In genomic region chr7:21338728-21339164, GRCh38 we compare ENCODE assay signal across 9 cellular contexts.
A peak's percentile ranks its signal among the peaks of the same experiment; 100 is the strongest.
DNase-seq lines count a peak whose midpoint lies in the region; ATAC-seq, FAIRE-seq and TF ChIP-seq lines count a peak whose summit lies in the region.
"Had no signal": no experiment of that assay in that cellular context is flagged by ENCODE, and none has a peak within 500 bp of the region (broad histone marks: within the 10 kb centered on the region; RNA-seq: fewer than 3 reads in every experiment).

No MANE protein-coding gene starts in this region.

- BruUV-seq in K562 (replicated peaks; lab: Mats Ljungman, UMichigan), result no TSS peak

- H3K27ac ChIP-seq in K562 (ENCODE audit: extremely low read depth, low read depth, low read length), result no peak overlapping the region
- H3K27ac ChIP-seq in gastroesophageal sphincter, result no peak overlapping the region
- H3K27ac ChIP-seq: right atrium auricular region had no signal

- no peaks in the 10 kb centered on the region for H3K9me1 ChIP-seq in K562 (ENCODE audit: control insufficient read depth, insufficient read depth, low read length)

- TF ChIP-seq EP300 in K562 (IDR thresholded peaks at IDR 0.05; ENCODE audit: low read length), result no peak
- TF ChIP-seq EP300 in gastroesophageal sphincter (IDR thresholded peaks at IDR 0.05), result no peak

- peak; percentile 64 for ATAC-seq in GM19351 (IDR thresholded peaks at IDR 0.05; ENCODE audit: unreplicated experiment)
- no peak for ATAC-seq in K562
- no peak for ATAC-seq in GM19328 (IDR thresholded peaks at IDR 0.05; ENCODE audit: unreplicated experiment)
- ATAC-seq in gastroesophageal sphincter, result no peak

- H3K9ac ChIP-seq in K562 (ENCODE audit: insufficient read depth in 1 of 2, low read depth in 2 of 2, low read length in 2 of 2), result no peak overlapping the region

- DNase-seq in activated CD4-positive, alpha-beta T cell treated with anti-CD3 and anti-CD28 coated beads for 48 hours, result peak; percentile 71
- no peak for DNase-seq in K562 (ENCODE audit: extremely low read depth in 1 of 4, low spot score in 3 of 4)
- DNase-seq in stimulated activated CD4-positive, alpha-beta T cell treated with anti-CD3 and anti-CD28 coated beads, TNF-alpha, amount 100 ng/mL, for 48 hours (ENCODE audit: low read depth in 3 of 3), result peak; percentile 37 to 54 (median 40)
- no peak for DNase-seq in NCI-H1092 (lab: John Stamatoyannopoulos, UW)
- DNase-seq in NCI-H345 treated with DMSO at 0.1 percent for 48 hours (lab: John Stamatoyannopoulos, UW; ENCODE audit: unreplicated experiment), result no peak

- no peak overlapping the region for H3K4me2 ChIP-seq in K562 (ENCODE audit: insufficient read depth, low read length)

- in situ Hi-C loops in K562 (cut with MboI), result no loop called here

- no peaks in the 10 kb centered on the region for H3K79me2 ChIP-seq in K562 (ENCODE audit: control insufficient read depth, insufficient read depth, low read length)

- H3K27me3 ChIP-seq in K562 (ENCODE audit: control insufficient read depth in 2 of 2, insufficient read depth in 2 of 2, low read length in 2 of 2) (no peaks in the 10 kb centered on the region; a peak in 1 of 5 replicates), gastroesophageal sphincter (no peaks in the 10 kb centered on the region)
- H3K27me3 ChIP-seq: right atrium auricular region had no signal

- H3K36me3 ChIP-seq in K562 (ENCODE audit: control insufficient read depth, insufficient read depth, low read length), result no peaks in the 10 kb centered on the region
- H3K36me3 ChIP-seq in gastroesophageal sphincter, result no peaks in the 10 kb centered on the region
- H3K36me3 ChIP-seq: right atrium auricular region had no signal

- WGBS in K562 (ENCODE audit: insufficient coverage, low coverage, missing lambda C conversion rate), result 0% methylated on average over 4 of the region's 4 CpGs
- WGBS in gastroesophageal sphincter (ENCODE audit: low coverage in 1 of 2), 2 donors, result 55 to 72% methylated on average over 4 of the region's 4 CpGs

- H3K9me3 ChIP-seq in K562 (replicated peaks; ENCODE audit: control insufficient read depth, insufficient read depth, low read depth, low read length), result no peaks in the 10 kb centered on the region
- peaks cover 0 to 4% (median 0%) of the 10 kb centered on the region in 3 donors for H3K9me3 ChIP-seq in gastroesophageal sphincter

- intact Hi-C loops in K562 (cut with micrococcal nuclease), result no loop called here

- FAIRE-seq in K562 (lab: Jason Lieb, UNC), result no peak

- H3K4me3 ChIP-seq in K562 (no peak overlapping the region), gastroesophageal sphincter (no peak overlapping the region)
- H3K4me3 ChIP-seq: right atrium auricular region had no signal

- H4K20me1 ChIP-seq in K562 (replicated peaks; ENCODE audit: control insufficient read depth, insufficient read depth, low read length), result no peaks in the 10 kb centered on the region

- no peak for TF ChIP-seq RAD21 in K562 (CRISPR knock-in tag; conservative IDR thresholded peaks at IDR 0.05 in 1 of 2, IDR thresholded peaks at IDR 0.05 in 1 of 2)

- TF ChIP-seq POLR2A in K562 (conservative IDR thresholded peaks at IDR 0.05) (no peak), gastroesophageal sphincter (IDR thresholded peaks at IDR 0.05) (no peak)

- H2AFZ ChIP-seq in K562 (ENCODE audit: low read depth, low read length), result no peak overlapping the region

- TF ChIP-seq CTCF in K562 (IDR thresholded peaks at IDR 0.05 in 2 of 3, conservative IDR thresholded peaks at IDR 0.05 in 1 of 3; ENCODE audit: insufficient read depth in 2 of 3, low read depth in 1 of 3, low read length in 3 of 3), result no peak
- no peak for TF ChIP-seq CTCF in gastroesophageal sphincter (IDR thresholded peaks at IDR 0.05)

- no peaks in the 10 kb centered on the region for H3K4me1 ChIP-seq in K562 (replicated peaks in 1 of 2; ENCODE audit: control insufficient read depth in 2 of 2, insufficient read depth in 2 of 2, low read length in 2 of 2)
- H3K4me1 ChIP-seq in gastroesophageal sphincter, result no peaks in the 10 kb centered on the region
- H3K4me1 ChIP-seq: right atrium auricular region had no signal

- POLR2A ChIA-PET in K562 (lab: Yijun Ruan, JAX), result interaction anchor here (1.0 kb wide), 1 partner anchor 17 kb away, joined by 5 read pairs; no protein-coding TSS in a partner anchor

- CTCF ChIA-PET in K562 (lab: Yijun Ruan, JAX; ENCODE audit: low intra/inter-chr PET ratio), result no interaction called here

TF ChIP-seq in K562, 482 proteins besides CTCF, POLR2A, EP300 and RAD21:
- TF ChIP-seq, protein P1, sequence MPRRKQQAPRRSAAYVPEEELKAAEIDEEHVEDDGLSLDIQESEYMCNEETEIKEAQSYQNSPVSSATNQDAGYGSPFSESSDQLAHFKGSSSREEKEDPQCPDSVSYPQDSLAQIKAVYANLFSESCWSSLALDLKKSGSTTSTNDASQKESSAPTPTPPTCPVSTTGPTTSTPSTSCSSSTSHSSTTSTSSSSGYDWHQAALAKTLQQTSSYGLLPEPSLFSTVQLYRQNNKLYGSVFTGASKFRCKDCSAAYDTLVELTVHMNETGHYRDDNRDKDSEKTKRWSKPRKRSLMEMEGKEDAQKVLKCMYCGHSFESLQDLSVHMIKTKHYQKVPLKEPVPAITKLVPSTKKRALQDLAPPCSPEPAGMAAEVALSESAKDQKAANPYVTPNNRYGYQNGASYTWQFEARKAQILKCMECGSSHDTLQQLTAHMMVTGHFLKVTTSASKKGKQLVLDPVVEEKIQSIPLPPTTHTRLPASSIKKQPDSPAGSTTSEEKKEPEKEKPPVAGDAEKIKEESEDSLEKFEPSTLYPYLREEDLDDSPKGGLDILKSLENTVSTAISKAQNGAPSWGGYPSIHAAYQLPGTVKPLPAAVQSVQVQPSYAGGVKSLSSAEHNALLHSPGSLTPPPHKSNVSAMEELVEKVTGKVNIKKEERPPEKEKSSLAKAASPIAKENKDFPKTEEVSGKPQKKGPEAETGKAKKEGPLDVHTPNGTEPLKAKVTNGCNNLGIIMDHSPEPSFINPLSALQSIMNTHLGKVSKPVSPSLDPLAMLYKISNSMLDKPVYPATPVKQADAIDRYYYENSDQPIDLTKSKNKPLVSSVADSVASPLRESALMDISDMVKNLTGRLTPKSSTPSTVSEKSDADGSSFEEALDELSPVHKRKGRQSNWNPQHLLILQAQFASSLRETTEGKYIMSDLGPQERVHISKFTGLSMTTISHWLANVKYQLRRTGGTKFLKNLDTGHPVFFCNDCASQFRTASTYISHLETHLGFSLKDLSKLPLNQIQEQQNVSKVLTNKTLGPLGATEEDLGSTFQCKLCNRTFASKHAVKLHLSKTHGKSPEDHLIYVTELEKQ (CRISPR knock-in tag; IDR thresholded peaks at IDR 0.05), result no peak
- TF ChIP-seq MAFF (IDR thresholded peaks at IDR 0.05; ENCODE audit: low read length) (no peak), SOX6 (IDR thresholded peaks at IDR 0.05) (peak; percentile 18; the same call in 1 of the 2 replicates), RBM25 (IDR thresholded peaks at IDR 0.05; ENCODE audit: low read depth, low read length, severe bottlenecking) (peak; percentile 4), CBX3 (IDR thresholded peaks at IDR 0.05; ENCODE audit: borderline replicate concordance in 1 of 2, low read length in 2 of 2) (no peak), ZNF699 (CRISPR knock-in tag; IDR thresholded peaks at IDR 0.05; ENCODE audit: insufficient replicate concordance) (no peak), FOXJ3 (CRISPR knock-in tag; IDR thresholded peaks at IDR 0.05) (no peak), XRCC4 (IDR thresholded peaks at IDR 0.05; ENCODE audit: extremely low read depth, insufficient read depth, insufficient read length) (no peak), ESRRA (IDR thresholded peaks at IDR 0.05; ENCODE audit: borderline replicate concordance, low read depth) (peak; percentile 58; the same call in 1 of the 2 replicates), HES1 (IDR thresholded peaks at IDR 0.05; ENCODE audit: low read depth) (peak; percentile 74; the same call in 1 of the 2 replicates)
- TF ChIP-seq, protein P2, sequence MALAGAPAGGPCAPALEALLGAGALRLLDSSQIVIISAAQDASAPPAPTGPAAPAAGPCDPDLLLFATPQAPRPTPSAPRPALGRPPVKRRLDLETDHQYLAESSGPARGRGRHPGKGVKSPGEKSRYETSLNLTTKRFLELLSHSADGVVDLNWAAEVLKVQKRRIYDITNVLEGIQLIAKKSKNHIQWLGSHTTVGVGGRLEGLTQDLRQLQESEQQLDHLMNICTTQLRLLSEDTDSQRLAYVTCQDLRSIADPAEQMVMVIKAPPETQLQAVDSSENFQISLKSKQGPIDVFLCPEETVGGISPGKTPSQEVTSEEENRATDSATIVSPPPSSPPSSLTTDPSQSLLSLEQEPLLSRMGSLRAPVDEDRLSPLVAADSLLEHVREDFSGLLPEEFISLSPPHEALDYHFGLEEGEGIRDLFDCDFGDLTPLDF (CRISPR knock-in tag; IDR thresholded peaks at IDR 0.05), result no peak
- TF ChIP-seq, protein P3, sequence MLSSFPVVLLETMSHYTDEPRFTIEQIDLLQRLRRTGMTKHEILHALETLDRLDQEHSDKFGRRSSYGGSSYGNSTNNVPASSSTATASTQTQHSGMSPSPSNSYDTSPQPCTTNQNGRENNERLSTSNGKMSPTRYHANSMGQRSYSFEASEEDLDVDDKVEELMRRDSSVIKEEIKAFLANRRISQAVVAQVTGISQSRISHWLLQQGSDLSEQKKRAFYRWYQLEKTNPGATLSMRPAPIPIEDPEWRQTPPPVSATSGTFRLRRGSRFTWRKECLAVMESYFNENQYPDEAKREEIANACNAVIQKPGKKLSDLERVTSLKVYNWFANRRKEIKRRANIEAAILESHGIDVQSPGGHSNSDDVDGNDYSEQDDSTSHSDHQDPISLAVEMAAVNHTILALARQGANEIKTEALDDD (IDR thresholded peaks at IDR 0.05), result 0 out of 2 replicates have a peak, but pooled peaks have one; percentile 21
TF ChIP-seq in K562: peak in this region for 5.

Comparison
In these comparisons a context has a peak if more than half of its experiments do, and no peak if none do; other contexts are left out.
1. DNase-seq: peak in activated CD4-positive, alpha-beta T cell treated with anti-CD3 and anti-CD28 coated beads for 48 hours (single experiment) and stimulated activated CD4-positive, alpha-beta T cell treated with anti-CD3 and anti-CD28 coated beads, TNF-alpha, amount 100 ng/mL, for 48 hours (3 of 3); none in K562 (0 of 4), NCI-H1092 (single experiment) and NCI-H345 treated with DMSO at 0.1 percent for 48 hours (single experiment).